Comparison of ENCODE assay signal across 15 cellular contexts in the genomic region with DNA sequence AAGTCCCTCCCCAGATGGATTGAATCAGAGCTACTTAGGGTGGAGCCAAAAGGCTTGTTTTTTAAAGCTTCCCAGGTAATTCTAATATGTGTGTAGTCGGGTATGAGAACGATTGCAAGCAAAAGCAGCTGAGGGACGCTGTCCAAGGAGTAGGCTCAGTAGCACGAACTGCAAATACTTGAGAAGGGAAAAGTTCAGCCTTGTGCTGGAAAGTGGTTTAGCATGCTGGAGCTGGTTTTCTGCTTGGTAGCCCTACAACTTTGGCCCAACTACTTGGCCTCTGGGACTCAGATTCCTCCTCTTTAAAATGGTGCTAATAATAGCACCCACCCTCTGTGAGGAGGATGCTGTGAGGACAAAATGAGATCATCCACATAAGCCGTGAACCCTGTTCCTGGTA.
"Had no signal": no experiment of that assay in that cellular context is flagged by ENCODE, and none has a peak within 500 bp of the region (broad histone marks: within the 10 kb centered on the region; RNA-seq: fewer than 3 reads in every experiment).

No MANE protein-coding gene starts in this region.

- H3K36me3 Mint-ChIP-seq: activated CD4-positive, alpha-beta memory T cell treated with anti-CD3 and anti-CD28 coated beads for 36 hours; activated naive CD8-positive, alpha-beta T cell; neural progenitor cell had no signal

- H3K27me3 Mint-ChIP-seq: activated CD4-positive, alpha-beta memory T cell treated with anti-CD3 and anti-CD28 coated beads for 36 hours had no signal

- H3K27ac Mint-ChIP-seq: activated CD4-positive, alpha-beta memory T cell treated with anti-CD3 and anti-CD28 coated beads for 36 hours; activated naive CD8-positive, alpha-beta T cell; neural progenitor cell; stimulated activated naive CD8-positive, alpha-beta T cell treated with anti-CD3 and anti-CD28 coated beads, Interleukin-15, amount 100 ng/mL, for 72 hours had no signal

- H3K9me3 Mint-ChIP-seq: activated CD4-positive, alpha-beta memory T cell treated with anti-CD3 and anti-CD28 coated beads for 36 hours; activated T-cell treated with anti-CD3 and anti-CD28 coated beads, Interleukin-2, amount 50 U/mL, for 4 hours; neural progenitor cell; stimulated activated naive CD8-positive, alpha-beta T cell treated with anti-CD3 and anti-CD28 coated beads, Interleukin-15, amount 100 ng/mL, for 72 hours had no signal

- H3K4me1 Mint-ChIP-seq: stimulated activated naive CD8-positive, alpha-beta T cell treated with anti-CD3 and anti-CD28 coated beads, Interleukin-15, amount 100 ng/mL, for 72 hours had no signal

- DNase-seq: activated CD4-positive, alpha-beta memory T cell treated with anti-CD3 and anti-CD28 coated beads for 36 hours; activated effector memory CD4-positive, alpha-beta T cell treated with anti-CD3 and anti-CD28 coated beads, Interleukin-2, amount 50 U/mL, for 16 hours; activated T-cell treated with anti-CD3 and anti-CD28 coated beads, Interleukin-2, amount 50 U/mL, for 4 hours; esophagus squamous epithelium; gastrocnemius medialis; heart right ventricle; islet precursor cell; left ventricle myocardium superior; ovary; stimulated activated CD4-positive, alpha-beta T cell treated with anti-CD3 and anti-CD28 coated beads, Interleukin-15, amount 100 ng/mL, for 24 hours; stimulated activated CD4-positive, alpha-beta T cell treated with anti-CD3 and anti-CD28 coated beads, Interleukin-4, amount 100 ng/mL, for 4 hours; stimulated activated naive CD8-positive, alpha-beta T cell treated with anti-CD3 and anti-CD28 coated beads, Interleukin-15, amount 100 ng/mL, for 72 hours; uterus had no signal

- ATAC-seq: activated T-cell treated with anti-CD3 and anti-CD28 coated beads, Interleukin-2, amount 50 U/mL, for 4 hours; gastrocnemius medialis; heart right ventricle; left ventricle myocardium superior; stimulated activated naive CD8-positive, alpha-beta T cell treated with anti-CD3 and anti-CD28 coated beads, Interleukin-15, amount 100 ng/mL, for 72 hours had no signal

- H3K4me3 Mint-ChIP-seq: activated CD4-positive, alpha-beta memory T cell treated with anti-CD3 and anti-CD28 coated beads for 36 hours; activated naive CD8-positive, alpha-beta T cell; activated T-cell treated with anti-CD3 and anti-CD28 coated beads, Interleukin-2, amount 50 U/mL, for 4 hours; neural progenitor cell; stimulated activated naive CD8-positive, alpha-beta T cell treated with anti-CD3 and anti-CD28 coated beads, Interleukin-15, amount 100 ng/mL, for 72 hours had no signal

- H3K4me3 ChIP-seq: esophagus squamous epithelium, gastrocnemius medialis, heart right ventricle, neural progenitor cell, ovary, uterus had no signal
